Comparison of ENCODE assay signal across 23 cellular contexts in the genomic region with DNA sequence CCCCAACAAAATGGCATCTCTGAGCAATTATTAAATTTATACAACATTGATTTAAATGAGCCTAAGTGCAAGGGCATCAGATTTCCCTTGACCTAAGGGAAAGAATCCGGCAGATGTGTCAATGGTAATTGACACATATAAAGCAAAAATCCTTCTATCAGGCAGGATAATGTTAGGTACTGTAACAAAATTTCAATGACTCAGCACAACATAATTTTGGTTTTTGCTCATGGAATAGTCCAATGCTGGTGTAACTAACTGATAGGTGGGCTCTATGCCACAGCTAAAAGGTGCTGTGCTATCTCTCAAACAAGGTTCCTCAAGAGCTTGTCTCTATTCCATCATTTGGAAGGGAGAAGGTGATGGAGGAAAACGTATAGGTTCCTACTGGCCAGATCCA.
A peak's percentile ranks its signal among the peaks of the same experiment; 100 is the strongest.
DNase-seq lines count a peak whose midpoint lies in the region; ATAC-seq, FAIRE-seq and TF ChIP-seq lines count a peak whose summit lies in the region.
"Had no signal": no experiment of that assay in that cellular context is flagged by ENCODE, and none has a peak within 500 bp of the region (broad histone marks: within the 10 kb centered on the region; RNA-seq: fewer than 3 reads in every experiment).

No MANE protein-coding gene starts in this region.

- H3K27ac ChIP-seq in A549 = no peak overlapping the region
- H3K27ac ChIP-seq in HEK293 (ENCODE audit: extremely low read depth, low read depth, low read length) = no peak overlapping the region
- no peak overlapping the region for H3K27ac ChIP-seq in K562 (ENCODE audit: extremely low read depth, low read depth, low read length)
- H3K27ac ChIP-seq in mesendoderm (ENCODE audit: low read depth, low read length) = no peak overlapping the region
- H3K27ac ChIP-seq: BLaER1 treated with 17β-estradiol and CSF1 and Interleukin-3, amounts not matched to agents 10 nM and 100 nM; C4-2B had no signal

- no peak overlapping the region for H2BK15ac ChIP-seq in mesendoderm (replicated peaks; ENCODE audit: low read depth)

- no peak overlapping the region for H3K18ac ChIP-seq in mesendoderm (ENCODE audit: low read length)

- H2AFZ ChIP-seq in K562 (ENCODE audit: low read depth, low read length) = no peak overlapping the region

- H3K9ac ChIP-seq in K562 (ENCODE audit: insufficient read depth in 1 of 2, low read depth in 2 of 2, low read length in 2 of 2) (no peak overlapping the region), mesendoderm (ENCODE audit: low read length) (no peak overlapping the region)
- H3K9ac ChIP-seq: BLaER1 treated with 17β-estradiol and CSF1 and Interleukin-3, amounts not matched to agents 10 nM and 100 nM had no signal

- H4K20me1 ChIP-seq in K562 (replicated peaks; ENCODE audit: control insufficient read depth, insufficient read depth, low read length) = no peaks in the 10 kb centered on the region
- H4K20me1 ChIP-seq: BLaER1 treated with 17β-estradiol and CSF1 and Interleukin-3, amounts not matched to agents 10 nM and 100 nM had no signal

- H3K4me3 ChIP-seq in A549 = no peak overlapping the region
- no peak overlapping the region for H3K4me3 ChIP-seq in HEK293 (ENCODE audit: low read depth, low read length)
- no peak overlapping the region for H3K4me3 ChIP-seq in K562
- H3K4me3 ChIP-seq in mesendoderm (ENCODE audit: low read length) = no peak overlapping the region
- H3K4me3 ChIP-seq: BLaER1 treated with 17β-estradiol and CSF1 and Interleukin-3, amounts not matched to agents 10 nM and 100 nM had no signal

- FAIRE-seq in A549 (lab: Jason Lieb, UNC) (no peak), K562 (lab: Jason Lieb, UNC) (no peak)
- FAIRE-seq: A204.1, D721Med, G401.6, GM12891, GM19239 had no signal

- H3K23ac ChIP-seq in mesendoderm (ENCODE audit: low read length) = no peak overlapping the region

- no peaks in the 10 kb centered on the region for H3K4me1 ChIP-seq in A549
- peaks cover 29% of the 10 kb centered on the region for H3K4me1 ChIP-seq in HEK293 (ENCODE audit: control insufficient read depth, insufficient read depth, low read length)
- H3K4me1 ChIP-seq in K562 (replicated peaks in 1 of 2; ENCODE audit: control insufficient read depth in 2 of 2, insufficient read depth in 2 of 2, low read length in 2 of 2) = no peaks in the 10 kb centered on the region
- H3K4me1 ChIP-seq in mesendoderm (ENCODE audit: control insufficient read depth, low read depth, low read length) = peaks cover 3% of the 10 kb centered on the region
- H3K4me1 ChIP-seq: BLaER1 treated with 17β-estradiol and CSF1 and Interleukin-3, amounts not matched to agents 10 nM and 100 nM; Caco-2 had no signal

- H2AK5ac ChIP-seq in mesendoderm (ENCODE audit: low read length) = no peak overlapping the region

- H3K9me1 ChIP-seq in K562 (ENCODE audit: control insufficient read depth, insufficient read depth, low read length) = no peaks in the 10 kb centered on the region

- POLR2A ChIA-PET in A549 (lab: Yijun Ruan, JAX) (no interaction called here), HEK293 (lab: Yijun Ruan, JAX) (no interaction called here), K562 (lab: Yijun Ruan, JAX) (interaction anchor here (0.6 kb wide), 3 partner anchors 174 to 1374 kb away, joined by 3 to 4 read pairs (median 4); no protein-coding TSS in a partner anchor)

- no peak overlapping the region for H4K8ac ChIP-seq in mesendoderm (ENCODE audit: low read depth, low read length)

- no peak for TF ChIP-seq CTCF in A549 (IDR thresholded peaks at IDR 0.05)
- TF ChIP-seq CTCF in HEK293 (tag by site-specific recombination; IDR thresholded peaks at IDR 0.05) = no peak
- TF ChIP-seq CTCF in K562 (IDR thresholded peaks at IDR 0.05 in 2 of 3, conservative IDR thresholded peaks at IDR 0.05 in 1 of 3; ENCODE audit: insufficient read depth in 2 of 3, low read depth in 1 of 3, low read length in 3 of 3) = no peak

- H3K79me2 ChIP-seq in K562 (ENCODE audit: control insufficient read depth, insufficient read depth, low read length) (no peaks in the 10 kb centered on the region), mesendoderm (ENCODE audit: control insufficient read depth, insufficient read depth, low read length) (no peaks in the 10 kb centered on the region)

- ATAC-seq in A549 = no peak
- ATAC-seq in K562 = no peak
- ATAC-seq in HG03432 (IDR thresholded peaks at IDR 0.05; ENCODE audit: unreplicated experiment) = no peak
- ATAC-seq: CD8-positive, alpha-beta T cell had no signal

- H3K9me3 ChIP-seq in A549 (no peaks in the 10 kb centered on the region), HEK293 (ENCODE audit: control insufficient read depth, insufficient read depth, low read depth, low read length) (no peaks in the 10 kb centered on the region), K562 (replicated peaks; ENCODE audit: control insufficient read depth, insufficient read depth, low read depth, low read length) (no peaks in the 10 kb centered on the region)
- H3K9me3 ChIP-seq: BLaER1 treated with 17β-estradiol and CSF1 and Interleukin-3, amounts not matched to agents 10 nM and 100 nM had no signal

- H3K36me3 ChIP-seq in HEK293 (ENCODE audit: control insufficient read depth in 2 of 2, insufficient read depth in 1 of 2, low read length in 2 of 2) (no peaks in the 10 kb centered on the region), K562 (ENCODE audit: control insufficient read depth, insufficient read depth, low read length) (no peaks in the 10 kb centered on the region), mesendoderm (ENCODE audit: control insufficient read depth, insufficient read depth, low read length) (no peaks in the 10 kb centered on the region)
- H3K36me3 ChIP-seq: BLaER1 treated with 17β-estradiol and CSF1 and Interleukin-3, amounts not matched to agents 10 nM and 100 nM had no signal

- H3K56ac ChIP-seq in mesendoderm (ENCODE audit: low read length) = no peak overlapping the region

- H3K27me3 ChIP-seq in K562 (ENCODE audit: control insufficient read depth in 2 of 2, insufficient read depth in 2 of 2, low read length in 2 of 2) (no peaks in the 10 kb centered on the region), mesendoderm (ENCODE audit: insufficient read depth, low read length, poor library complexity) (no peaks in the 10 kb centered on the region)
- H3K27me3 ChIP-seq: BLaER1 treated with 17β-estradiol and CSF1 and Interleukin-3, amounts not matched to agents 10 nM and 100 nM had no signal

- H3K4me2 ChIP-seq in A549 (no peak overlapping the region), K562 (ENCODE audit: insufficient read depth, low read length) (no peak overlapping the region), mesendoderm (ENCODE audit: low read length) (no peak overlapping the region)
- H3K4me2 ChIP-seq: BLaER1 treated with 17β-estradiol and CSF1 and Interleukin-3, amounts not matched to agents 10 nM and 100 nM had no signal

- no peak overlapping the region for H4K5ac ChIP-seq in mesendoderm (ENCODE audit: low read length)

- no peak for TF ChIP-seq POLR2A in A549 (IDR thresholded peaks at IDR 0.05; ENCODE audit: low read length)
- TF ChIP-seq POLR2A in K562 (conservative IDR thresholded peaks at IDR 0.05) = no peak

- H3K4ac ChIP-seq in mesendoderm (ENCODE audit: low read depth, low read length) = peak overlapping the region; percentile 16

- no peak for DNase-seq in A549 (ENCODE audit: low read depth in 1 of 2, low spot score in 1 of 2)
- DNase-seq in K562 (ENCODE audit: extremely low read depth in 1 of 4, low spot score in 3 of 4) = no peak
- no peak for DNase-seq in mesendoderm
- DNase-seq in activated CD8-positive, alpha-beta memory T cell treated with anti-CD3 and anti-CD28 coated beads, Interleukin-2, amount 50 U/mL, for 4 hours = no peak
- no peak for DNase-seq in NCI-H1092 treated with DMSO at 0.1 percent for 48 hours (lab: John Stamatoyannopoulos, UW)
- DNase-seq in NCI-H1436 treated with DMSO at 0.1 percent for 48 hours (lab: John Stamatoyannopoulos, UW) = no peak
- DNase-seq: 8988T; AML-193; Caco-2; Calu3; CD4-positive, alpha-beta T cell; CD8-positive, alpha-beta T cell; DMS79 treated with DMSO at 0.1 percent for 48 hours; GF-D8 had no signal

- intact Hi-C loops in K562 (cut with micrococcal nuclease) = no loop called here

- in situ Hi-C loops in K562 (cut with MboI) = no loop called here

- no peak for TF ChIP-seq EP300 in A549 (IDR thresholded peaks at IDR 0.05)
- no peak for TF ChIP-seq EP300 in K562 (IDR thresholded peaks at IDR 0.05; ENCODE audit: low read length)

- no peaks in the 10 kb centered on the region for H3K79me1 ChIP-seq in mesendoderm (ENCODE audit: low read length)

- BruUV-seq in K562 (replicated peaks; lab: Mats Ljungman, UMichigan) = no TSS peak

- CTCF ChIA-PET in A549 (lab: Yijun Ruan, JAX) = no interaction called here
- CTCF ChIA-PET in HEK293 (lab: Yijun Ruan, JAX) = no interaction called here
- CTCF ChIA-PET in K562 (lab: Yijun Ruan, JAX; ENCODE audit: low intra/inter-chr PET ratio) = no interaction called here

- H2BK120ac ChIP-seq in mesendoderm (ENCODE audit: low read depth, low read length) = no peak overlapping the region

- no peak overlapping the region for H2BK5ac ChIP-seq in mesendoderm (ENCODE audit: low read length)

- TF ChIP-seq RAD21 in A549 (conservative IDR thresholded peaks at IDR 0.05 in 1 of 2, IDR thresholded peaks at IDR 0.05 in 1 of 2) (no peak), K562 (CRISPR knock-in tag; conservative IDR thresholded peaks at IDR 0.05 in 1 of 2, IDR thresholded peaks at IDR 0.05 in 1 of 2) (no peak)

- WGBS in A549 (ENCODE audit: missing lambda C conversion rate) = 29% methylated on average over 2 of the region's 2 CpGs
- 0% methylated on average over 2 of the region's 2 CpGs for WGBS in K562 (ENCODE audit: insufficient coverage, low coverage, missing lambda C conversion rate)
- no CpG with 5 or more reads among the region's 2 CpGs for WGBS in mesendoderm (ENCODE audit: extremely low coverage, insufficient coverage, low lambda C conversion rate)

TF ChIP-seq in A549, 52 proteins besides CTCF, POLR2A, EP300 and RAD21:
- 0 out of 2 replicates have a peak, but pooled peaks have one; percentile 21 for TF ChIP-seq NFE2L2 (conservative IDR thresholded peaks at IDR 0.05; ENCODE audit: low read length)
- peak; percentile 87 for TF ChIP-seq MAFK (IDR thresholded peaks at IDR 0.05; ENCODE audit: partially characterized antibody)
- TF ChIP-seq CHD2 (IDR thresholded peaks at IDR 0.05; ENCODE audit: low read length, partially characterized antibody) = no peak
TF ChIP-seq in A549: peak in this region for 2.

TF ChIP-seq in HEK293, 187 proteins besides CTCF, POLR2A, EP300 and RAD21 (continues in another document):
- no peak for TF ChIP-seq KLF16 (tag by site-specific recombination; IDR thresholded peaks at IDR 0.05)

TF ChIP-seq in K562, 482 proteins besides CTCF, POLR2A, EP300 and RAD21 (continues in another document):
- TF ChIP-seq NFE2L1 (tag; IDR thresholded peaks at IDR 0.05; ENCODE audit: borderline replicate concordance, low read depth) (0 out of 2 replicates have a peak, but pooled peaks have one; percentile 19), SREBF1 (IDR thresholded peaks at IDR 0.05; ENCODE audit: borderline replicate concordance, low read depth, low read length) (no peak)
